In genomic region chr14:25044299-25044698, GRCh38 we compare ENCODE assay signal across 1 cellular context.
TF ChIP-seq lines count a peak whose summit lies in the region.

No MANE protein-coding gene starts in this region.

TF ChIP-seq in GM12878, 131 proteins besides CTCF, POLR2A, EP300 and RAD21:
- TF ChIP-seq RB1 (IDR thresholded peaks at IDR 0.05; ENCODE audit: borderline replicate concordance) (no peak), IRF3 (IDR thresholded peaks at IDR 0.05) (no peak), NR2C1 (IDR thresholded peaks at IDR 0.05) (no peak), POU2F2 (IDR thresholded peaks at IDR 0.05; ENCODE audit: borderline replicate concordance, low read depth, low read length) (no peak), BCL3 (IDR thresholded peaks at IDR 0.05; ENCODE audit: borderline replicate concordance, insufficient read depth, low read depth, low read length, poor library complexity, severe bottlenecking) (no peak), USF2 (IDR thresholded peaks at IDR 0.05; ENCODE audit: borderline replicate concordance, low read depth, low read length) (no peak), CBFB (IDR thresholded peaks at IDR 0.05; ENCODE audit: low read depth) (no peak), IKZF2 (IDR thresholded peaks at IDR 0.05) (peak in 1 of 2 experiments; percentile 12; a peak in 1 of 4 replicates), ATF3 (IDR thresholded peaks at IDR 0.05; ENCODE audit: borderline replicate concordance, extremely low read depth, low read depth, low read length) (no peak), IKZF1 (conservative IDR thresholded peaks at IDR 0.05) (0 out of 2 replicates have a peak, but pooled peaks have one; percentile 14), NFXL1 (IDR thresholded peaks at IDR 0.05; ENCODE audit: borderline replicate concordance) (no peak), PML (IDR thresholded peaks at IDR 0.05; ENCODE audit: low read length) (no peak), LARP7 (IDR thresholded peaks at IDR 0.05) (no peak)
